Comparison of ENCODE assay signal across 25 cellular contexts in the genomic region with DNA sequence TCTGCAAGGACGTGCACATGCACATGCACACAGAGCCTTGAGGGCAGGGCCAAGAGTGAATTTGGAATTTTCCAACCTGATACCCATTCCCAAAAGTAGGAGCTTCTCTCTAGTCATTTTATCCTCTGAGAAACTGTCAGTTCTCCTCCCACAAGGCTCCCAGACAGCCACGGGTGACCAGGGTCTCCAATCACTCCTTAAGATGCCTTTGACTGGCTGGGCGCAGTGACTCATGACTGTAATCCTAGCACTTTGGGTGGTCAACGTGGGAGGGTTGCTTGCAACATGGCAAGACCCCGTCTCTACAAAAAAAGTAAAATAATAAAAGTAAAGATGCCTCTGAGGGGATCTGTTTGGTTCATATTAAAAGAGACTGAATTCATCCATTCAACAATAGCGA. TPM values are rescaled to one million over a fixed set of nuclear protein-coding genes. Genes with fewer than 3 reads are reported as not detected.
DNase-seq lines count a peak whose midpoint lies in the region; ATAC-seq, FAIRE-seq and TF ChIP-seq lines count a peak whose summit lies in the region.
"Had no signal": no experiment of that assay in that cellular context is flagged by ENCODE, and none has a peak within 500 bp of the region (broad histone marks: within the 10 kb centered on the region; RNA-seq: fewer than 3 reads in every experiment).

No MANE protein-coding gene starts in this region.

- H3K9me2 ChIP-seq in Loucy (replicated peaks; ENCODE audit: low read depth, low read length), result no peaks in the 10 kb centered on the region

- no peaks in the 10 kb centered on the region for H3K27me3 Mint-ChIP-seq in T-helper 2 cell treated with Interferon-gamma antibody and Interleukin-4, amounts not matched to agents 5 μg/mL and 100 μg/mL, for 36 hours (ENCODE audit: low read depth)
- no peaks in the 10 kb centered on the region for H3K27me3 Mint-ChIP-seq in endodermal cell (ENCODE audit: insufficient read depth)
- H3K27me3 Mint-ChIP-seq in nephron progenitor cell (ENCODE audit: low read depth, poor library complexity), result peaks cover 2% of the 10 kb centered on the region
- H3K27me3 Mint-ChIP-seq: activated naive CD8-positive, alpha-beta T cell treated with anti-CD3 and anti-CD28 coated beads, Interleukin-2, amount 50 U/mL, for 24 hours; stimulated activated naive CD8-positive, alpha-beta T cell treated with anti-CD3 and anti-CD28 coated beads, Interleukin-15, amount 100 ng/mL, for 72 hours had no signal

- no peak for FAIRE-seq in HTR-8/SVneo (lab: Jason Lieb, UNC)
- FAIRE-seq: colon had no signal

- H3F3A ChIP-seq in Loucy (ENCODE audit: low read depth), result peaks cover 17% of the 10 kb centered on the region; the same call in 1 of the 2 replicates

- peaks cover 38% of the 10 kb centered on the region for H3K4me1 ChIP-seq in Loucy (ENCODE audit: insufficient read depth, low read length, poor library complexity, severe bottlenecking)
- peaks cover 26% of the 10 kb centered on the region for H3K4me1 ChIP-seq in endodermal cell (ENCODE audit: control insufficient read depth, insufficient read depth, low read length)

- H3K36me3 Mint-ChIP-seq in T-helper 2 cell treated with Interferon-gamma antibody and Interleukin-4, amounts not matched to agents 5 μg/mL and 100 μg/mL, for 36 hours (ENCODE audit: low read depth), result peaks cover 80% of the 10 kb centered on the region
- peaks cover 83% of the 10 kb centered on the region for H3K36me3 Mint-ChIP-seq in endodermal cell (ENCODE audit: low read depth)
- peaks cover 90% of the 10 kb centered on the region for H3K36me3 Mint-ChIP-seq in nephron progenitor cell (ENCODE audit: low read depth)

- H3K9me3 ChIP-seq in Loucy (ENCODE audit: insufficient read depth, low read depth, low read length) (no peaks in the 10 kb centered on the region), endodermal cell (ENCODE audit: control insufficient read depth, low read length) (peaks cover 5% of the 10 kb centered on the region)
- H3K9me3 ChIP-seq: body of pancreas, tibial artery had no signal

- H3K9ac ChIP-seq in Loucy (ENCODE audit: low read depth, low read length, poor library complexity, severe bottlenecking), result no peak overlapping the region
- peak overlapping the region; percentile 74 for H3K9ac ChIP-seq in endodermal cell (ENCODE audit: extremely low read depth, low read length, poor library complexity, severe bottlenecking)

- no peak for ATAC-seq in HG03196 (IDR thresholded peaks at IDR 0.05; ENCODE audit: unreplicated experiment)
- ATAC-seq: activated naive CD8-positive, alpha-beta T cell treated with anti-CD3 and anti-CD28 coated beads, Interleukin-2, amount 50 U/mL, for 24 hours; stimulated activated naive CD8-positive, alpha-beta T cell treated with anti-CD3 and anti-CD28 coated beads, Interleukin-15, amount 100 ng/mL, for 72 hours had no signal

- H3K27me3 ChIP-seq in Loucy (ENCODE audit: insufficient read depth, low read length, poor library complexity, severe bottlenecking), result no peaks in the 10 kb centered on the region
- no peaks in the 10 kb centered on the region for H3K27me3 ChIP-seq in endodermal cell (ENCODE audit: control insufficient read depth, insufficient read depth, low read length, poor library complexity, severe bottlenecking)
- H3K27me3 ChIP-seq: body of pancreas, tibial artery had no signal

- no peak overlapping the region for H3K4me3 Mint-ChIP-seq in T-helper 2 cell treated with Interferon-gamma antibody and Interleukin-4, amounts not matched to agents 5 μg/mL and 100 μg/mL, for 36 hours
- H3K4me3 Mint-ChIP-seq in endodermal cell (peak overlapping the region; percentile 37), nephron progenitor cell (peak overlapping the region; percentile 56)
- H3K4me3 Mint-ChIP-seq: activated naive CD8-positive, alpha-beta T cell treated with anti-CD3 and anti-CD28 coated beads, Interleukin-2, amount 50 U/mL, for 24 hours; stimulated activated naive CD8-positive, alpha-beta T cell treated with anti-CD3 and anti-CD28 coated beads, Interleukin-15, amount 100 ng/mL, for 72 hours; T-helper 1 cell treated with Interleukin-12 subunit alpha and Interleukin-12 subunit beta and Interleukin-4 antibody, amounts not matched to agents 30 μg/mL and 1 μg/mL, for 36 hours had no signal

- DNase-seq in T-helper 2 cell treated with Interferon-gamma antibody and Interleukin-4, amounts not matched to agents 5 μg/mL and 100 μg/mL, for 36 hours (ENCODE audit: low spot score), result no peak
- DNase-seq in T-helper 2 cell (no peak), endodermal cell (no peak), nephron progenitor cell (no peak), HTR-8/SVneo (ENCODE audit: insufficient read length, low spot score) (no peak), NCI-H2081 (lab: John Stamatoyannopoulos, UW) (no peak)
- DNase-seq: 8988T; activated gamma-delta T cell; activated naive CD8-positive, alpha-beta T cell treated with anti-CD3 and anti-CD28 coated beads, Interleukin-2, amount 50 U/mL, for 24 hours; activated T-cell treated with anti-CD3 and anti-CD28 coated beads for 4 hours; effector CD4-positive, alpha-beta T cell; H7; head of caudate nucleus; NCI-H1436 treated with DMSO at 0.1 percent for 48 hours; RPMI8226; stimulated activated naive CD8-positive, alpha-beta T cell treated with anti-CD3 and anti-CD28 coated beads, Interleukin-15, amount 100 ng/mL, for 72 hours; tibial artery had no signal

- peak overlapping the region; percentile 68 for H3K4me2 ChIP-seq in Loucy (ENCODE audit: low read depth, low read length, poor library complexity, severe bottlenecking)

- TF ChIP-seq CTCF in Loucy (conservative IDR thresholded peaks at IDR 0.05; ENCODE audit: low read length), result no peak
- TF ChIP-seq CTCF in endodermal cell (conservative IDR thresholded peaks at IDR 0.05), result no peak
- TF ChIP-seq CTCF in nephron progenitor cell (IDR thresholded peaks at IDR 0.05), result no peak

- peaks cover 42% of the 10 kb centered on the region for H3K4me1 Mint-ChIP-seq in T-helper 2 cell treated with Interferon-gamma antibody and Interleukin-4, amounts not matched to agents 5 μg/mL and 100 μg/mL, for 36 hours (ENCODE audit: low read depth)
- H3K4me1 Mint-ChIP-seq in endodermal cell (peaks cover 58% of the 10 kb centered on the region), nephron progenitor cell (peaks cover 85% of the 10 kb centered on the region)

- no peak overlapping the region for H2AFZ ChIP-seq in Loucy (ENCODE audit: low read length)

- peaks cover 93% of the 10 kb centered on the region for H4K20me1 ChIP-seq in Loucy (ENCODE audit: insufficient read depth, low read length, poor library complexity, severe bottlenecking)

- H3K27ac ChIP-seq in endodermal cell (ENCODE audit: low read depth, low read length), result no peak overlapping the region
- H3K27ac ChIP-seq: tibial artery had no signal

- H3K27ac Mint-ChIP-seq in T-helper 2 cell treated with Interferon-gamma antibody and Interleukin-4, amounts not matched to agents 5 μg/mL and 100 μg/mL, for 36 hours, result peak overlapping the region; percentile 33
- H3K27ac Mint-ChIP-seq in endodermal cell, result peak overlapping the region; percentile 93
- peak overlapping the region; percentile 98 for H3K27ac Mint-ChIP-seq in nephron progenitor cell
- H3K27ac Mint-ChIP-seq: activated naive CD8-positive, alpha-beta T cell treated with anti-CD3 and anti-CD28 coated beads, Interleukin-2, amount 50 U/mL, for 24 hours; stimulated activated naive CD8-positive, alpha-beta T cell treated with anti-CD3 and anti-CD28 coated beads, Interleukin-15, amount 100 ng/mL, for 72 hours; T-helper 1 cell treated with Interleukin-12 subunit alpha and Interleukin-12 subunit beta and Interleukin-4 antibody, amounts not matched to agents 30 μg/mL and 1 μg/mL, for 36 hours had no signal

- H3K36me3 ChIP-seq in Loucy (ENCODE audit: insufficient read depth, low read length) (peaks cover 81% of the 10 kb centered on the region), endodermal cell (ENCODE audit: control insufficient read depth, insufficient read depth, low read length) (peaks cover 80% of the 10 kb centered on the region)

- peaks cover 57% of the 10 kb centered on the region for H3K79me2 ChIP-seq in Loucy (ENCODE audit: insufficient read depth, low read length)

- H3K4me3 ChIP-seq in Loucy (ENCODE audit: low read length, poor library complexity, severe bottlenecking) (no peak overlapping the region), endodermal cell (ENCODE audit: low read length) (peak overlapping the region; percentile 73)
- H3K4me3 ChIP-seq: body of pancreas, tibial artery had no signal

- 85 to 88% methylated on average over 2 to 4 of the region's 6 CpGs for WGBS in endodermal cell (ENCODE audit: insufficient coverage in 1 of 2, insufficient read length in 1 of 2), 2 experiments

- no peaks in the 10 kb centered on the region for H3K9me3 Mint-ChIP-seq in T-helper 2 cell treated with Interferon-gamma antibody and Interleukin-4, amounts not matched to agents 5 μg/mL and 100 μg/mL, for 36 hours
- peaks cover 2% of the 10 kb centered on the region for H3K9me3 Mint-ChIP-seq in endodermal cell
- peaks cover 4% of the 10 kb centered on the region for H3K9me3 Mint-ChIP-seq in nephron progenitor cell
- H3K9me3 Mint-ChIP-seq: activated naive CD8-positive, alpha-beta T cell treated with anti-CD3 and anti-CD28 coated beads, Interleukin-2, amount 50 U/mL, for 24 hours; stimulated activated naive CD8-positive, alpha-beta T cell treated with anti-CD3 and anti-CD28 coated beads, Interleukin-15, amount 100 ng/mL, for 72 hours; T-helper 1 cell treated with Interleukin-12 subunit alpha and Interleukin-12 subunit beta and Interleukin-4 antibody, amounts not matched to agents 30 μg/mL and 1 μg/mL, for 36 hours had no signal

RNA-seq across cellular contexts. Expression of gene SCD, which starts 13.2 kb away (rescaled TPM):
- 100 to 1,000 TPM; 369 to 442 TPM for total RNA-seq in endodermal cell
- 672 TPM for polyA plus RNA-seq in endodermal cell (2013, experiment 1 of 2)
- 688 TPM for polyA plus RNA-seq in endodermal cell (2013, experiment 2 of 2)

RNA-seq across cellular contexts. Expression of gene PKD2L1, which starts 30.2 kb away (rescaled TPM):
- total RNA-seq in endodermal cell, result not detected
- polyA plus RNA-seq in endodermal cell (2013, experiment 1 of 2), result 0.11 TPM
- polyA plus RNA-seq in endodermal cell (2013, experiment 2 of 2), result 0.58 TPM
- total RNA-seq: body of pancreas, H7, HT1080, pulmonary artery endothelial cell, skeletal muscle tissue had no signal

Comparison
In these comparisons a context has a peak if more than half of its experiments do, and no peak if none do; other contexts are left out.
1. H3K27ac Mint-ChIP-seq: peak in every context shown above with its lines; median percentile 98 in nephron progenitor cell; 93 in endodermal cell; 33 in T-helper 2 cell treated with Interferon-gamma antibody and Interleukin-4, amounts not matched to agents 5 μg/mL and 100 μg/mL, for 36 hours.